8 cellular contexts compared by ENCODE assay signal in genomic region chr17:35731932-35732805, GRCh38. TPM values are rescaled to one million over a fixed set of nuclear protein-coding genes. Genes with fewer than 3 reads are reported as not detected.
DNase-seq lines count a peak whose midpoint lies in the region; ATAC-seq and TF ChIP-seq lines count a peak whose summit lies in the region.

No MANE protein-coding gene starts in this region.

- CTCF ChIA-PET in activated B cell treated with CpG ODN at 0.5 μM for 24 hours (lab: Charles Lee): interaction anchor here (0.9 kb wide), 1 partner anchor 32 kb away, joined by 3 read pairs; no protein-coding TSS in a partner anchor

- H3K4me3 Mint-ChIP-seq in activated B cell treated with CpG ODN at 0.5 μM for 24 hours: peak overlapping the region; percentile 60

- peaks cover 17% of the 10 kb centered on the region for H3K36me3 Mint-ChIP-seq in activated B cell treated with CpG ODN at 0.5 μM for 24 hours (ENCODE audit: low read depth)

- no peak overlapping the region for H3K27ac Mint-ChIP-seq in activated B cell treated with CpG ODN at 0.5 μM for 24 hours

- peaks cover 14% of the 10 kb centered on the region for H3K4me1 Mint-ChIP-seq in activated B cell treated with CpG ODN at 0.5 μM for 24 hours

- in situ Hi-C loops in gastrocnemius medialis (cut with MboI; ENCODE audit: low sequenced_read_pairs in 4 of 4): loop anchor here in 1 of 4 donors (25.0 kb wide), 1 partner anchor 570 kb away; no protein-coding TSS in a partner anchor

- TF ChIP-seq POLR2A in gastrocnemius medialis (IDR thresholded peaks at IDR 0.05): no peak

- H3K27ac ChIP-seq in gastrocnemius medialis: peak overlapping the region; percentile 55 to 80 (median 74)

- H3K27me3 Mint-ChIP-seq in activated B cell treated with CpG ODN at 0.5 μM for 24 hours: peaks cover 10% of the 10 kb centered on the region

- H3K36me3 ChIP-seq in gastrocnemius medialis: no peaks in the 10 kb centered on the region

- H3K27me3 ChIP-seq in gastrocnemius medialis: no peaks in the 10 kb centered on the region

- no peaks in the 10 kb centered on the region for H3K9me3 ChIP-seq in gastrocnemius medialis

- ATAC-seq in activated B cell treated with CpG ODN at 0.5 μM for 24 hours (ENCODE audit: low read depth): no peak
- peak; percentile 46 for ATAC-seq in left ventricle myocardium superior
- ATAC-seq in gastrocnemius medialis: peak; percentile 19 to 44
- ATAC-seq in left colon: no peak

- POLR2A ChIA-PET in activated B cell treated with CpG ODN at 0.5 μM for 24 hours (lab: Charles Lee): no interaction called here

- no peaks in the 10 kb centered on the region for H3K9me3 Mint-ChIP-seq in activated B cell treated with CpG ODN at 0.5 μM for 24 hours

- peak; percentile 43 for DNase-seq in GM20000 (ENCODE audit: low spot score)
- DNase-seq in activated B cell treated with CpG ODN at 0.5 μM for 24 hours: no peak
- no peak for DNase-seq in left ventricle myocardium superior
- no peak for DNase-seq in gastrocnemius medialis
- DNase-seq in LoVo (ENCODE audit: low spot score): no peak
- no peak for DNase-seq in left colon
- no peak for DNase-seq in stimulated activated naive CD4-positive, alpha-beta T cell treated with Interleukin-2 at 50 U/mL for 16 hours (lab: John Stamatoyannopoulos, UW)
- DNase-seq in kidney glomerular epithelial cell (lab: John Stamatoyannopoulos, UW): no peak

- H3K4me1 ChIP-seq in gastrocnemius medialis: peaks cover 13 to 18% of the 10 kb centered on the region in 2 donors

- intact Hi-C loops in activated B cell treated with CpG ODN at 0.5 μM for 24 hours (cut with micrococcal nuclease) (no loop called here), left ventricle myocardium superior (cut with micrococcal nuclease) (no loop called here), gastrocnemius medialis (cut with DNase I; ENCODE audit: low total_unique reads) (loop anchor here (5.0 kb wide), 2 partner anchors 35 to 755 kb away; no protein-coding TSS in a partner anchor), left colon (cut with DNase I, micrococcal nuclease) (no loop called here)

- peak overlapping the region; percentile 53 to 78 (median 66) for H3K4me3 ChIP-seq in gastrocnemius medialis

- TF ChIP-seq CTCF in GM20000 (IDR thresholded peaks at IDR 0.05; ENCODE audit: extremely low read depth, missing control alignments) (no peak), activated B cell treated with CpG ODN at 0.5 μM for 24 hours (IDR thresholded peaks at IDR 0.05) (no peak), gastrocnemius medialis (IDR thresholded peaks at IDR 0.05 in 4 of 5, conservative IDR thresholded peaks at IDR 0.05 in 1 of 5) (no peak)

RNA-seq across cellular contexts. Expression of gene RASL10B, which starts 0.7 kb away (rescaled TPM):
- total RNA-seq in activated B cell treated with CpG ODN at 0.5 μM for 24 hours: 0.31 and 0.32 TPM in 2 replicates
- 23.8 TPM for total RNA-seq in left ventricle myocardium superior
- 10 to 100 TPM in 2 of 4 donors, 1 to 10 TPM in 2; 4.7 to 13.8 (median 10.0) TPM for total RNA-seq in gastrocnemius medialis
- under 1 TPM in 1 of 2 donors, not detected in 1; 0.31 TPM for total RNA-seq in left colon

RNA-seq across cellular contexts. Expression of gene GAS2L2, which starts 20.9 kb away (rescaled TPM):
- total RNA-seq in activated B cell treated with CpG ODN at 0.5 μM for 24 hours (not detected in 2 replicates), left ventricle myocardium superior (0.27 TPM), gastrocnemius medialis (under 1 TPM in 2 of 4 donors, not detected in 2; 0.15 to 0.75 TPM), left colon (under 1 TPM in 1 of 2 donors, not detected in 1; 0.08 TPM)

RNA-seq across cellular contexts. Expression of gene C17orf50, which starts 28.5 kb away (rescaled TPM):
- total RNA-seq in activated B cell treated with CpG ODN at 0.5 μM for 24 hours (not detected in 2 replicates), left ventricle myocardium superior (not detected), gastrocnemius medialis (not detected), left colon (not detected)

Comparison
In these comparisons a context has a peak if more than half of its experiments do, and no peak if none do; other contexts are left out.
1. ATAC-seq: peak in left ventricle myocardium superior (single experiment) and gastrocnemius medialis (2 of 2); none in activated B cell treated with CpG ODN at 0.5 μM for 24 hours (single experiment) and left colon (single experiment).